Comparison of ENCODE assay signal across 8 cellular contexts in genomic region chr20:63641146-63641791, GRCh38.
DNase-seq lines count a peak whose midpoint lies in the region; ATAC-seq lines count a peak whose summit lies in the region.

No MANE protein-coding gene starts in this region.

- H3K4me1 ChIP-seq in HUES6 (ENCODE audit: control insufficient read depth, insufficient read depth, low read length) (peaks cover 16% of the 10 kb centered on the region), iPS DF 6.9 (ENCODE audit: control insufficient read depth, insufficient read depth, low read length) (peaks cover 3% of the 10 kb centered on the region; the same call in 1 of the 2 replicates)

- DNase-seq in activated effector memory CD4-positive, alpha-beta T cell treated with anti-CD3 and anti-CD28 coated beads, Interleukin-2, amount 50 U/mL, for 16 hours: peak; percentile 84
- no peak for DNase-seq in iPS DF 6.9 (ENCODE audit: low read depth, low spot score)
- peak; percentile 54 for DNase-seq in stimulated activated CD4-positive, alpha-beta T cell treated with anti-CD3 and anti-CD28 coated beads, Interleukin-4, amount 100 ng/mL, for 24 hours
- no peak for DNase-seq in ecto neural progenitor cell (ENCODE audit: low spot score)
- DNase-seq in NCI-H2081 (lab: John Stamatoyannopoulos, UW): no peak
- no peak for DNase-seq in NCI-H526 treated with DMSO at 0.1 percent for 48 hours (lab: John Stamatoyannopoulos, UW)

- ATAC-seq in GM19025 (IDR thresholded peaks at IDR 0.05; ENCODE audit: low read depth, unreplicated experiment): peak; percentile 20

- H3K4me3 ChIP-seq in HUES6 (ENCODE audit: low read depth, low read length) (peak overlapping the region; percentile 69), iPS DF 6.9 (ENCODE audit: low read length) (peak overlapping the region; percentile 12; the same call in 1 of the 2 replicates)

- no CpG with 5 or more reads among the region's 47 CpGs for WGBS in iPS DF 6.9 (ENCODE audit: insufficient coverage, insufficient read length)

- H3K9me3 ChIP-seq in HUES6 (ENCODE audit: control insufficient read depth, insufficient read depth, low read depth, low read length): no peaks in the 10 kb centered on the region
- H3K9me3 ChIP-seq in iPS DF 6.9 (ENCODE audit: control insufficient read depth, insufficient read depth, low read length): no peaks in the 10 kb centered on the region

- no peaks in the 10 kb centered on the region for H3K36me3 ChIP-seq in HUES6 (ENCODE audit: control insufficient read depth, insufficient read depth, low read length)
- H3K36me3 ChIP-seq in iPS DF 6.9 (ENCODE audit: control insufficient read depth, insufficient read depth, low read length): no peaks in the 10 kb centered on the region

- H3K9ac ChIP-seq in HUES6 (ENCODE audit: low read length): peak overlapping the region; percentile 16

- H3K27ac ChIP-seq in HUES6 (ENCODE audit: low read depth, low read length) (no peak overlapping the region), iPS DF 6.9 (ENCODE audit: low read length) (no peak overlapping the region)

- H3K27me3 ChIP-seq in HUES6 (ENCODE audit: control insufficient read depth, insufficient read depth, low read length) (peaks cover 20% of the 10 kb centered on the region; the same call in 1 of the 2 replicates), iPS DF 6.9 (ENCODE audit: control insufficient read depth, insufficient read depth, low read length) (no peaks in the 10 kb centered on the region)

Comparison
In these comparisons a context has a peak if more than half of its experiments do, and no peak if none do; other contexts are left out.
1. DNase-seq: peak in activated effector memory CD4-positive, alpha-beta T cell treated with anti-CD3 and anti-CD28 coated beads, Interleukin-2, amount 50 U/mL, for 16 hours (single experiment) and stimulated activated CD4-positive, alpha-beta T cell treated with anti-CD3 and anti-CD28 coated beads, Interleukin-4, amount 100 ng/mL, for 24 hours (single experiment); none in iPS DF 6.9 (single experiment), ecto neural progenitor cell (single experiment), NCI-H2081 (0 of 2) and NCI-H526 treated with DMSO at 0.1 percent for 48 hours (single experiment).